Comparison of ENCODE assay signal across 1 cellular context in the genomic region with DNA sequence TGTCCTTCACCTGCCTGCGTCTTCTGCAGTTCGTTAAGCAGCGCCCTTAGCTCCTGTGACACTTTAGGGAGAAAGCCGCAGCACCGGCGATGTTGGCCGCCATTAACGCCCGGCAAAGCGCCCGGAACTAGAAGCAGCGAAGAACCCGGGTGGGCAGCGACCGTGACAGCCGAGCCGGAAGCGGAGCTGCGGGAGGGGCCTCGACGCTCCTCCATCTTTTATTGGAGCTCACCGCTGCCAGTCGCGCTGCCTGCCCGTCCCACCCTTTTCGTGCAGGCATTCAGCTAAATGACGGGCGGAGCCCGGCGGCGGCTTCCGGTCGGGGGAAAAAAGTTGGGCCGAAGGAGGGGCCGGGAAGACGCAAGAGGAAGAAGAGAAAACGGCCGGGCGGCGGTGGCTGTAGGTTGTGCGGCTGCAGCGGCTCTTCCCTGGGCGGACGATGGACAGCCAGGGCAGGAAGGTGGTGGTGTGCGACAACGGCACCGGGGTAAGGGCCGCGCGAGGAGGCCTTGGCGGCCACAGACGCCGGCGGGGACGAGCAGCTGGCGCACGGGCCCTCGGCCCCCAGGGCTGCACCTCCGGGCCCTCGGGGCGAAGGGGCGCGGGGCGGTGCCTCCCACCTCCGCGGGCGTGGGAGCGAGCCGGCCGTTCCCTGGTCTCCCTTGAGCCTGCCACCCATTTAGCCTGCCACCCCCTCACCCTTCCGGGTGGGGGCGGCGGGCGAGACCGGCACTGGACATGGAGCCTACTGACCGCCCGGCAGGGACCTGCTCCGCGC.
TF ChIP-seq lines count a peak whose summit lies in the region.

TSS of gene ACTR2 (plus strand) at position 361 of the 778 bp plus-strand sequence. CDS start at position 440, 79 bp downstream.

TF ChIP-seq in HepG2, 621 proteins besides CTCF, POLR2A, EP300 and RAD21 (continued from another document and continues in another):
- TF ChIP-seq, protein P1, sequence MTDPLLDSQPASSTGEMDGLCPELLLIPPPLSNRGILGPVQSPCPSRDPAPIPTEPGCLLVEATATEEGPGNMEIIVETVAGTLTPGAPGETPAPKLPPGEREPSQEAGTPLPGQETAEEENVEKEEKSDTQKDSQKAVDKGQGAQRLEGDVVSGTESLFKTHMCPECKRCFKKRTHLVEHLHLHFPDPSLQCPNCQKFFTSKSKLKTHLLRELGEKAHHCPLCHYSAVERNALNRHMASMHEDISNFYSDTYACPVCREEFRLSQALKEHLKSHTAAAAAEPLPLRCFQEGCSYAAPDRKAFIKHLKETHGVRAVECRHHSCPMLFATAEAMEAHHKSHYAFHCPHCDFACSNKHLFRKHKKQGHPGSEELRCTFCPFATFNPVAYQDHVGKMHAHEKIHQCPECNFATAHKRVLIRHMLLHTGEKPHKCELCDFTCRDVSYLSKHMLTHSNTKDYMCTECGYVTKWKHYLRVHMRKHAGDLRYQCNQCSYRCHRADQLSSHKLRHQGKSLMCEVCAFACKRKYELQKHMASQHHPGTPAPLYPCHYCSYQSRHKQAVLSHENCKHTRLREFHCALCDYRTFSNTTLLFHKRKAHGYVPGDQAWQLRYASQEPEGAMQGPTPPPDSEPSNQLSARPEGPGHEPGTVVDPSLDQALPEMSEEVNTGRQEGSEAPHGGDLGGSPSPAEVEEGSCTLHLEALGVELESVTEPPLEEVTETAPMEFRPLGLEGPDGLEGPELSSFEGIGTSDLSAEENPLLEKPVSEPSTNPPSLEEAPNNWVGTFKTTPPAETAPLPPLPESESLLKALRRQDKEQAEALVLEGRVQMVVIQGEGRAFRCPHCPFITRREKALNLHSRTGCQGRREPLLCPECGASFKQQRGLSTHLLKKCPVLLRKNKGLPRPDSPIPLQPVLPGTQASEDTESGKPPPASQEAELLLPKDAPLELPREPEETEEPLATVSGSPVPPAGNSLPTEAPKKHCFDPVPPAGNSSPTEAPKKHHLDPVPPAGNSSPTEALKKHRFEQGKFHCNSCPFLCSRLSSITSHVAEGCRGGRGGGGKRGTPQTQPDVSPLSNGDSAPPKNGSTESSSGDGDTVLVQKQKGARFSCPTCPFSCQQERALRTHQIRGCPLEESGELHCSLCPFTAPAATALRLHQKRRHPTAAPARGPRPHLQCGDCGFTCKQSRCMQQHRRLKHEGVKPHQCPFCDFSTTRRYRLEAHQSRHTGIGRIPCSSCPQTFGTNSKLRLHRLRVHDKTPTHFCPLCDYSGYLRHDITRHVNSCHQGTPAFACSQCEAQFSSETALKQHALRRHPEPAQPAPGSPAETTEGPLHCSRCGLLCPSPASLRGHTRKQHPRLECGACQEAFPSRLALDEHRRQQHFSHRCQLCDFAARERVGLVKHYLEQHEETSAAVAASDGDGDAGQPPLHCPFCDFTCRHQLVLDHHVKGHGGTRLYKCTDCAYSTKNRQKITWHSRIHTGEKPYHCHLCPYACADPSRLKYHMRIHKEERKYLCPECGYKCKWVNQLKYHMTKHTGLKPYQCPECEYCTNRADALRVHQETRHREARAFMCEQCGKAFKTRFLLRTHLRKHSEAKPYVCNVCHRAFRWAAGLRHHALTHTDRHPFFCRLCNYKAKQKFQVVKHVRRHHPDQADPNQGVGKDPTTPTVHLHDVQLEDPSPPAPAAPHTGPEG (CRISPR knock-in tag; IDR thresholded peaks at IDR 0.05) = peak; percentile 83; the same call in 1 of the 2 replicates
- TF ChIP-seq GTF2F1 (IDR thresholded peaks at IDR 0.05; ENCODE audit: low read length) (peak; percentile 63; the same call in 1 of the 2 replicates), ZNF460 (CRISPR knock-in tag; IDR thresholded peaks at IDR 0.05; ENCODE audit: borderline replicate concordance) (peak; percentile 46; the same call in 1 of the 2 replicates), AGO1 (IDR thresholded peaks at IDR 0.05; ENCODE audit: low read depth, low read length, poor library complexity, severe bottlenecking) (peak; percentile 81), ZBTB4 (CRISPR knock-in tag; IDR thresholded peaks at IDR 0.05; ENCODE audit: borderline replicate concordance) (peak; percentile 58; the same call in 1 of the 2 replicates), CCAR2 (optimal IDR thresholded peaks at IDR 0.05; ENCODE audit: low read depth, low read length) (no peak), ZNF780A (CRISPR knock-in tag; IDR thresholded peaks at IDR 0.05) (no peak; the same call in 1 of the 2 replicates), FOXC1 (CRISPR knock-in tag; IDR thresholded peaks at IDR 0.05; ENCODE audit: borderline replicate concordance) (peak; percentile 83; the same call in 1 of the 2 replicates), ZNF121 (CRISPR knock-in tag; IDR thresholded peaks at IDR 0.05) (0 out of 2 replicates have a peak, but pooled peaks have one; percentile 49), MAFF (IDR thresholded peaks at IDR 0.05; ENCODE audit: low read depth, low read length) (no peak), MTA1 (CRISPR knock-in tag; IDR thresholded peaks at IDR 0.05; ENCODE audit: borderline replicate concordance) (peak; percentile 81; the same call in 1 of the 2 replicates), ZNF672 (CRISPR knock-in tag; IDR thresholded peaks at IDR 0.05) (no peak), KDM4B (CRISPR knock-in tag; IDR thresholded peaks at IDR 0.05) (peak; percentile 79; the same call in 1 of the 2 replicates), ZNF354B (CRISPR knock-in tag; IDR thresholded peaks at IDR 0.05) (no peak; the same call in 1 of the 2 replicates), ZNF746 (CRISPR knock-in tag; IDR thresholded peaks at IDR 0.05) (no peak; the same call in 1 of the 2 replicates), THRA (CRISPR knock-in tag; IDR thresholded peaks at IDR 0.05; ENCODE audit: borderline replicate concordance) (peak; percentile 54), MBNL3 (CRISPR knock-in tag; conservative IDR thresholded peaks at IDR 0.05) (no peak), BORCS8-MEF2B (CRISPR knock-in tag; IDR thresholded peaks at IDR 0.05) (peak; percentile 91), HES4 (CRISPR knock-in tag; IDR thresholded peaks at IDR 0.05; ENCODE audit: borderline replicate concordance) (peak; percentile 91), RFXAP (CRISPR knock-in tag; IDR thresholded peaks at IDR 0.05; ENCODE audit: borderline replicate concordance) (peak; percentile 68; the same call in 1 of the 2 replicates), EEA1 (CRISPR knock-in tag; IDR thresholded peaks at IDR 0.05; ENCODE audit: borderline replicate concordance) (no peak), ZNF451 (CRISPR knock-in tag; IDR thresholded peaks at IDR 0.05) (peak; percentile 54), EZH2 (conservative IDR thresholded peaks at IDR 0.05; ENCODE audit: low read depth, low read length) (no peak), GABPB1 (CRISPR knock-in tag; IDR thresholded peaks at IDR 0.05) (peak; percentile 97), ZNF138 (CRISPR knock-in tag; IDR thresholded peaks at IDR 0.05; ENCODE audit: low read depth) (peak; percentile 39; the same call in 1 of the 2 replicates), PAX8 (CRISPR knock-in tag; IDR thresholded peaks at IDR 0.05; ENCODE audit: borderline replicate concordance) (peak; percentile 96; the same call in 1 of the 2 replicates), ZNF282 (IDR thresholded peaks at IDR 0.05; ENCODE audit: partially characterized antibody) (no peak), CENPT (CRISPR knock-in tag; IDR thresholded peaks at IDR 0.05; ENCODE audit: low read depth) (no peak; the same call in 1 of the 2 replicates), ZNF614 (CRISPR knock-in tag; IDR thresholded peaks at IDR 0.05; ENCODE audit: borderline replicate concordance) (peak; percentile 79; the same call in 1 of the 2 replicates), TBL1XR1 (IDR thresholded peaks at IDR 0.05; ENCODE audit: borderline replicate concordance, low read length, partially characterized antibody) (no peak), ZFP1 (CRISPR knock-in tag; IDR thresholded peaks at IDR 0.05) (peak; percentile 15; the same call in 1 of the 2 replicates), ARID4A (CRISPR knock-in tag; IDR thresholded peaks at IDR 0.05; ENCODE audit: borderline replicate concordance) (peak; percentile 96), ZBTB43 (CRISPR knock-in tag; conservative IDR thresholded peaks at IDR 0.05) (0 out of 2 replicates have a peak, but pooled peaks have one; percentile 70), ATF7 (IDR thresholded peaks at IDR 0.05) (no peak), ATF7 (CRISPR knock-in tag; IDR thresholded peaks at IDR 0.05) (no peak)
- TF ChIP-seq, protein P2, sequence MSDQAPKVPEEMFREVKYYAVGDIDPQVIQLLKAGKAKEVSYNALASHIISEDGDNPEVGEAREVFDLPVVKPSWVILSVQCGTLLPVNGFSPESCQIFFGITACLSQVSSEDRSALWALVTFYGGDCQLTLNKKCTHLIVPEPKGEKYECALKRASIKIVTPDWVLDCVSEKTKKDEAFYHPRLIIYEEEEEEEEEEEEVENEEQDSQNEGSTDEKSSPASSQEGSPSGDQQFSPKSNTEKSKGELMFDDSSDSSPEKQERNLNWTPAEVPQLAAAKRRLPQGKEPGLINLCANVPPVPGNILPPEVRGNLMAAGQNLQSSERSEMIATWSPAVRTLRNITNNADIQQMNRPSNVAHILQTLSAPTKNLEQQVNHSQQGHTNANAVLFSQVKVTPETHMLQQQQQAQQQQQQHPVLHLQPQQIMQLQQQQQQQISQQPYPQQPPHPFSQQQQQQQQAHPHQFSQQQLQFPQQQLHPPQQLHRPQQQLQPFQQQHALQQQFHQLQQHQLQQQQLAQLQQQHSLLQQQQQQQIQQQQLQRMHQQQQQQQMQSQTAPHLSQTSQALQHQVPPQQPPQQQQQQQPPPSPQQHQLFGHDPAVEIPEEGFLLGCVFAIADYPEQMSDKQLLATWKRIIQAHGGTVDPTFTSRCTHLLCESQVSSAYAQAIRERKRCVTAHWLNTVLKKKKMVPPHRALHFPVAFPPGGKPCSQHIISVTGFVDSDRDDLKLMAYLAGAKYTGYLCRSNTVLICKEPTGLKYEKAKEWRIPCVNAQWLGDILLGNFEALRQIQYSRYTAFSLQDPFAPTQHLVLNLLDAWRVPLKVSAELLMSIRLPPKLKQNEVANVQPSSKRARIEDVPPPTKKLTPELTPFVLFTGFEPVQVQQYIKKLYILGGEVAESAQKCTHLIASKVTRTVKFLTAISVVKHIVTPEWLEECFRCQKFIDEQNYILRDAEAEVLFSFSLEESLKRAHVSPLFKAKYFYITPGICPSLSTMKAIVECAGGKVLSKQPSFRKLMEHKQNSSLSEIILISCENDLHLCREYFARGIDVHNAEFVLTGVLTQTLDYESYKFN (CRISPR knock-in tag; conservative IDR thresholded peaks at IDR 0.05) = peak; percentile 39; the same call in 1 of the 2 replicates
